Comparison of ENCODE assay signal across 10 cellular contexts in the genomic region with DNA sequence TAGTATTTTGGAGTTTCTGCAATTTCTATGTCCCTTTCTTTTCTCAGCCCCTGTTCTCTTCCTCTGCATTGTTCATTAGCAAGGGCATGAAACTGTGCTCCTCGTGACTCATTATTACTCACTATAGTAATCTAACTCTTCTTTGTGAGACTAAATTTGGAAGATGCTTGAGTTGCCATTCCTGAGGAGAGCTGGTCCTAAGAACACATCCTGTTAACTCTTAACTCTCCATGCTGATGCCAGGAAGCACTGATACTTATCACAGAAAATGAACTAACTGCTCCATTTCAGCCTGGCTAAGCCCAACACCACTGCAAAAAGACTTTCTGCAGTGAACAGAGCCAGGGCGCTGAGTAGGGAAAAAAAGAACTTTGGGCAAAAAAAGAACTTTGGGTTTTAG. TPM values are rescaled to one million over a fixed set of nuclear protein-coding genes. Genes with fewer than 3 reads are reported as not detected.
A peak's percentile ranks its signal among the peaks of the same experiment; 100 is the strongest.
DNase-seq lines count a peak whose midpoint lies in the region; ATAC-seq, FAIRE-seq and TF ChIP-seq lines count a peak whose summit lies in the region.
"Had no signal": no experiment of that assay in that cellular context is flagged by ENCODE, and none has a peak within 500 bp of the region (broad histone marks: within the 10 kb centered on the region; RNA-seq: fewer than 3 reads in every experiment).

No MANE protein-coding gene starts in this region.

- DNase-seq in Kasumi-1 (lab: John Stamatoyannopoulos, UW) (peak; percentile 48 to 64), K562 (ENCODE audit: extremely low read depth in 1 of 4, low spot score in 3 of 4) (peak in 2 of 4 experiments; percentile 36 to 63), kidney tubule cell (ENCODE audit: low spot score) (peak; percentile 96), upper lobe of right lung (no peak), D341Med (ENCODE audit: low spot score) (no peak), WERI-Rb-1 (no peak)

- H3K36me3 ChIP-seq in BLaER1, result no peaks in the 10 kb centered on the region
- no peaks in the 10 kb centered on the region for H3K36me3 ChIP-seq in K562 (ENCODE audit: control insufficient read depth, insufficient read depth, low read length)
- no peaks in the 10 kb centered on the region for H3K36me3 ChIP-seq in upper lobe of right lung
- H3K36me3 ChIP-seq in WERI-Rb-1, result no peaks in the 10 kb centered on the region
- H3K36me3 ChIP-seq: neutrophil had no signal

- peak; percentile 61 for TF ChIP-seq EP300 in K562 (IDR thresholded peaks at IDR 0.05; ENCODE audit: low read length)

- no peak for FAIRE-seq in K562 (lab: Jason Lieb, UNC)

- H3K9me3 ChIP-seq in BLaER1, result no peaks in the 10 kb centered on the region
- H3K9me3 ChIP-seq in K562 (replicated peaks; ENCODE audit: control insufficient read depth, insufficient read depth, low read depth, low read length), result no peaks in the 10 kb centered on the region
- no peaks in the 10 kb centered on the region for H3K9me3 ChIP-seq in upper lobe of right lung
- H3K9me3 ChIP-seq in WERI-Rb-1 (ENCODE audit: severe bottlenecking), result no peaks in the 10 kb centered on the region
- H3K9me3 ChIP-seq: neutrophil had no signal

- peak overlapping the region; percentile 36; the same call in 1 of the 2 replicates for H3K4me2 ChIP-seq in BLaER1
- no peak overlapping the region for H3K4me2 ChIP-seq in K562 (ENCODE audit: insufficient read depth, low read length)

- no peaks in the 10 kb centered on the region for H3K79me2 ChIP-seq in K562 (ENCODE audit: control insufficient read depth, insufficient read depth, low read length)

- H3K4me1 ChIP-seq in BLaER1 (peaks cover 14% of the 10 kb centered on the region), K562 (replicated peaks in 1 of 2; ENCODE audit: control insufficient read depth in 2 of 2, insufficient read depth in 2 of 2, low read length in 2 of 2) (peaks cover 8 to 29% of the 10 kb centered on the region in 2 experiments; a peak in 4 of 5 replicates), upper lobe of right lung (peaks cover 28% of the 10 kb centered on the region)

- H3K4me3 ChIP-seq in BLaER1 (no peak overlapping the region), K562 (no peak overlapping the region), upper lobe of right lung (no peak overlapping the region), WERI-Rb-1 (ENCODE audit: low read depth, low read length) (no peak overlapping the region)

- 44% methylated on average over 2 of the region's 2 CpGs for WGBS in K562 (ENCODE audit: insufficient coverage, low coverage, missing lambda C conversion rate)

- no peak for TF ChIP-seq POLR2A in K562 (conservative IDR thresholded peaks at IDR 0.05)

- in situ Hi-C loops in K562 (cut with MboI), result loop anchor here (25.0 kb wide), 1 partner anchor 425 kb away; the partner anchor contains the start of gene ABLIM3

- 0 out of 2 replicates have a peak overlapping the region, but pooled peaks have one; percentile 17 for H3K9ac ChIP-seq in BLaER1
- 0 out of 4 replicates have a peak overlapping the region, but pooled peaks of 1 of the 2 experiments have one; percentile 42 for H3K9ac ChIP-seq in K562 (ENCODE audit: insufficient read depth in 1 of 2, low read depth in 2 of 2, low read length in 2 of 2)

- H3K27ac ChIP-seq in BLaER1, result no peak overlapping the region
- H3K27ac ChIP-seq in K562 (ENCODE audit: extremely low read depth, low read depth, low read length), result peak overlapping the region; percentile 53; the same call in 1 of the 3 replicates
- peak overlapping the region; percentile 73 for H3K27ac ChIP-seq in upper lobe of right lung
- H3K27ac ChIP-seq in WERI-Rb-1, result no peak overlapping the region
- H3K27ac ChIP-seq: HL-60, neutrophil had no signal

- H3K9me1 ChIP-seq in K562 (ENCODE audit: control insufficient read depth, insufficient read depth, low read length), result no peaks in the 10 kb centered on the region

- CTCF ChIA-PET in K562 (lab: Yijun Ruan, JAX; ENCODE audit: low intra/inter-chr PET ratio), result no interaction called here

- POLR2A ChIA-PET in K562 (lab: Yijun Ruan, JAX), result interaction anchor here (0.7 to 2.4 kb wide), 7 partner anchors 10 to 177 kb away, joined by 3 to 14 read pairs (median 3); partner anchors contain the start of gene CSNK1A1

- H3K27me3 ChIP-seq in BLaER1 (no peaks in the 10 kb centered on the region), K562 (ENCODE audit: control insufficient read depth in 2 of 2, insufficient read depth in 2 of 2, low read length in 2 of 2) (no peaks in the 10 kb centered on the region), upper lobe of right lung (no peaks in the 10 kb centered on the region), WERI-Rb-1 (ENCODE audit: insufficient read depth, low read depth, severe bottlenecking) (no peaks in the 10 kb centered on the region)
- H3K27me3 ChIP-seq: neutrophil had no signal

- no peak for TF ChIP-seq CTCF in K562 (IDR thresholded peaks at IDR 0.05 in 2 of 3, conservative IDR thresholded peaks at IDR 0.05 in 1 of 3; ENCODE audit: insufficient read depth in 2 of 3, low read depth in 1 of 3, low read length in 3 of 3)
- TF ChIP-seq CTCF in upper lobe of right lung (IDR thresholded peaks at IDR 0.05), result no peak
- no peak for TF ChIP-seq CTCF in WERI-Rb-1 (IDR thresholded peaks at IDR 0.05; ENCODE audit: low read depth, low read length)

- intact Hi-C loops in K562 (cut with micrococcal nuclease), result loop anchor here (5.0 kb wide), 3 partner anchors 195 to 830 kb away; partner anchors contain the start of gene ABLIM3
- intact Hi-C loops in upper lobe of right lung (cut with DNase I), result loop anchor here (5.0 kb wide), 1 partner anchor 185 kb away; the partner anchor contains the start of gene IL17B

- ATAC-seq in K562, result peak; percentile 57
- ATAC-seq in upper lobe of right lung, result peak; percentile 76
- ATAC-seq in HG02938 (IDR thresholded peaks at IDR 0.05; ENCODE audit: unreplicated experiment), result no peak

- H4K20me1 ChIP-seq in BLaER1 (no peaks in the 10 kb centered on the region), K562 (replicated peaks; ENCODE audit: control insufficient read depth, insufficient read depth, low read length) (no peaks in the 10 kb centered on the region)

- peak in 1 of 2 experiments; percentile 18; a peak in 1 of 4 replicates for TF ChIP-seq RAD21 in K562 (CRISPR knock-in tag; conservative IDR thresholded peaks at IDR 0.05 in 1 of 2, IDR thresholded peaks at IDR 0.05 in 1 of 2)

- peak overlapping the region; percentile 38; the same call in 1 of the 2 replicates for H2AFZ ChIP-seq in K562 (ENCODE audit: low read depth, low read length)

- BruUV-seq in K562 (replicated peaks; lab: Mats Ljungman, UMichigan), result no TSS peak

TF ChIP-seq in K562, 482 proteins besides CTCF, POLR2A, EP300 and RAD21 (continues in another document):
- TF ChIP-seq ATF3 (IDR thresholded peaks at IDR 0.05) (peak; percentile 84), ATF3 (CRISPR knock-in tag; conservative IDR thresholded peaks at IDR 0.05) (0 out of 2 replicates have a peak, but pooled peaks have one; percentile 30), SOX6 (IDR thresholded peaks at IDR 0.05) (peak; percentile 66)

RNA-seq across cellular contexts. Expression of gene CSNK1A1, which starts 10.6 kb away (rescaled TPM):
- total RNA-seq in K562 (2011; cell fraction: chromatin; rRNA removed; ENCODE audit: low replicate concordance), result 130 and 191 TPM in 2 replicates
- 70.5 and 71.3 TPM in 2 replicates for total RNA-seq in K562 (2011; cell fraction: nucleolus; rRNA removed)
- 97.4 and 136 TPM in 2 replicates for total RNA-seq in K562 (2011; cell fraction: nucleoplasm; rRNA removed)
- 196 TPM in 2 replicates for total RNA-seq in K562 (2014; rRNA removed)
- 192 and 220 TPM in 2 replicates for total RNA-seq in K562 (2014; rRNA removed; fragmentation: Illumina TruSeq; extraction: Trizol)
- 141 and 154 TPM in 2 replicates for total RNA-seq in K562 (2015; rRNA removed; fragmentation: Illumina TruSeq; extraction: Trizol)
- total RNA-seq in K562 (2021), result 186 and 196 TPM in 2 replicates
- 138 and 185 TPM in 2 replicates for polyA plus RNA-seq in K562 (2011; rRNA removed)
- 64.6 and 80.0 TPM in 2 replicates for polyA plus RNA-seq in K562 (2011; cell fraction: cytosol; rRNA removed)
- polyA plus RNA-seq in K562 (2011; cell fraction: nucleus; rRNA removed), result 60.4 and 64.4 TPM in 2 replicates
- polyA plus RNA-seq in K562 (2012), result 86.1 and 129 TPM in 2 replicates
- polyA plus RNA-seq in K562 (2014; fragmentation: Illumina TruSeq; extraction: Trizol), result 120 and 133 TPM in 2 replicates
- 10 to 100 TPM; 49.1 to 63.3 TPM for polyA plus RNA-seq in K562 (2014; fragmentation: Nextera tagmentation; extraction: Ambion mirVana)
- 116 and 117 TPM in 2 replicates for polyA plus RNA-seq in K562 (2014; rRNA removed)
- polyA minus RNA-seq in K562 (2011; rRNA and poly(A)+ RNA removed), result 262 and 295 TPM in 2 replicates
- 105 and 106 TPM in 2 replicates for polyA minus RNA-seq in K562 (2011; cell fraction: cytosol; rRNA and poly(A)+ RNA removed)
- 88.7 and 149 TPM in 2 replicates for polyA minus RNA-seq in K562 (2011; cell fraction: nucleus; rRNA and poly(A)+ RNA removed)
- 191 TPM for total RNA-seq in upper lobe of right lung

RNA-seq across cellular contexts. Expression of gene ARHGEF37, which starts 19.4 kb away (rescaled TPM):
- 0.11 TPM in 1 of 2 replicates, not detected in the other for total RNA-seq in K562 (2011; cell fraction: chromatin; rRNA removed; ENCODE audit: low replicate concordance)
- total RNA-seq in K562 (2011; cell fraction: nucleolus; rRNA removed), result not detected in 2 replicates
- 0.15 TPM in 1 of 2 replicates, not detected in the other for total RNA-seq in K562 (2011; cell fraction: nucleoplasm; rRNA removed)
- 0.05 TPM in 1 of 2 replicates, not detected in the other for total RNA-seq in K562 (2014; rRNA removed)
- total RNA-seq in K562 (2014; rRNA removed; fragmentation: Illumina TruSeq; extraction: Trizol), result 0.04 and 0.06 TPM in 2 replicates
- 0.14 TPM in 1 of 2 replicates, not detected in the other for total RNA-seq in K562 (2015; rRNA removed; fragmentation: Illumina TruSeq; extraction: Trizol)
- total RNA-seq in K562 (2021), result 0.27 and 0.51 TPM in 2 replicates
- 0.04 TPM in 2 replicates for polyA plus RNA-seq in K562 (2011; rRNA removed)
- polyA plus RNA-seq in K562 (2011; cell fraction: cytosol; rRNA removed), result 0.01 TPM in 2 replicates
- polyA plus RNA-seq in K562 (2011; cell fraction: nucleus; rRNA removed), result 0.09 TPM in 1 of 2 replicates, not detected in the other
- polyA plus RNA-seq in K562 (2012), result 0.05 and 0.21 TPM in 2 replicates
- polyA plus RNA-seq in K562 (2014; fragmentation: Illumina TruSeq; extraction: Trizol), result 0.04 TPM in 1 of 2 replicates, not detected in the other
- under 1 TPM; 0.17 to 0.25 TPM for polyA plus RNA-seq in K562 (2014; fragmentation: Nextera tagmentation; extraction: Ambion mirVana)
- 0.01 TPM in 1 of 2 replicates, not detected in the other for polyA plus RNA-seq in K562 (2014; rRNA removed)
- polyA minus RNA-seq in K562 (2011; rRNA and poly(A)+ RNA removed), result not detected in 2 replicates
- polyA minus RNA-seq in K562 (2011; cell fraction: cytosol; rRNA and poly(A)+ RNA removed), result 2.0 TPM in 1 of 2 replicates, not detected in the other
- polyA minus RNA-seq in K562 (2011; cell fraction: nucleus; rRNA and poly(A)+ RNA removed), result 0.13 TPM in 1 of 2 replicates, not detected in the other
- total RNA-seq in upper lobe of right lung, result 13.3 TPM

Comparison
In these comparisons a context has a peak if more than half of its experiments do, and no peak if none do; other contexts are left out.
1. H3K27ac ChIP-seq: peak in K562 (single experiment) and upper lobe of right lung (single experiment); none in BLaER1 (single experiment) and WERI-Rb-1 (single experiment).
2. DNase-seq: peak in Kasumi-1 (2 of 2) and kidney tubule cell (single experiment); none in upper lobe of right lung (single experiment), D341Med (single experiment) and WERI-Rb-1 (single experiment).